11 cellular contexts compared by ENCODE assay signal in genomic region chr1:118957579-118957978, GRCh38. TPM values are rescaled to one million over a fixed set of nuclear protein-coding genes. Genes with fewer than 3 reads are reported as not detected.
"Had no signal": no experiment of that assay in that cellular context is flagged by ENCODE, and none has a peak within 500 bp of the region (broad histone marks: within the 10 kb centered on the region; RNA-seq: fewer than 3 reads in every experiment).

No MANE protein-coding gene starts in this region.

RNA-seq across cellular contexts. Expression of gene TBX15, which starts 30.6 kb away (rescaled TPM):
- total RNA-seq: activated naive CD4-positive, alpha-beta T cell treated with anti-CD3 and anti-CD28 coated beads for 36 hours; activated naive CD4-positive, alpha-beta T cell treated with anti-CD3 and anti-CD28 coated beads, Interleukin-2, amount 50 U/mL, for 72 hours; activated naive CD8-positive, alpha-beta T cell treated with anti-CD3 and anti-CD28 coated beads for 36 hours; activated naive CD8-positive, alpha-beta T cell treated with anti-CD3 and anti-CD28 coated beads, Interleukin-2, amount 10 ng/mL, durations not matched to agents 7 days and 5 days; activated T-cell treated with anti-CD3 and anti-CD28 coated beads, Interleukin-2, amount 50 U/mL, for 4 hours; activated T-helper 1 cell treated with anti-CD3 and anti-CD28 coated beads, Interleukin-12 subunit alpha, Interleukin-12 subunit beta, Interleukin-2, Interleukin-4 antibody, amounts not matched to agents 30 ng/mL and 10 ng/mL and 1 ng/mL, durations not matched to agents 14 hours and 24 hours and 36 hours; activated T-helper 17 cell treated with anti-CD3 and anti-CD28 coated beads, Interleukin-2, amount 50 U/mL, for 72 hours; activated T-helper 2 cell treated with anti-CD3 and anti-CD28 coated beads, Interferon-gamma antibody, Interleukin-2, Interleukin-4, amounts not matched to agents 10 μg/mL and 5 μg/mL and 100 μg/mL, durations not matched to agents 14 hours and 24 hours and 36 hours; body of pancreas; bronchial epithelial cell; cardiac muscle cell had no signal
- polyA plus RNA-seq: cardiac muscle cell had no signal
